ENCODE assay signal across 8 cellular contexts in the genomic region with DNA sequence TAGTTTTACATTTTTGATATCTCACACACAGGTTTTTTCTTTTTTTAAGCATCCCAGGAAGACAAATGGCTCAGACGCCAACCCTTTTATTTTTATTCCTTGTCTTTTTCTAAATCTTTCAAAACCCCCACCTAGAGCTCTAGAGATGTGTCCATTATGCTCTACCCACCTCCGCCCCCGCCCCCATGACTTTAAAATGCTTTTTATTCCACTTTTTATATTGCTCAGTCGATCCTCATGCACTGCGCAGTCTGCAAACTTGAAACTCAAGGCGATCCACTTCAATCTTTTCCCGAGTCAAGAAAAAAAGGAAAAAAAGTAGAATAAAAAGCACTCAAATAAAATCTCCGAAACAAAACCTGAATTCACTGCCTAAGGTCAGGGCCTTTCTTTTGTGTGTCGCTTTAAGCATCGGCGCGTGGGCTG. TPM values are rescaled to one million over a fixed set of nuclear protein-coding genes. Genes with fewer than 3 reads are reported as not detected.
A peak's percentile ranks its signal among the peaks of the same experiment; 100 is the strongest.
DNase-seq lines count a peak whose midpoint lies in the region; ATAC-seq and TF ChIP-seq lines count a peak whose summit lies in the region.

No MANE protein-coding gene starts in this region.

- H3K27me3 Mint-ChIP-seq in activated CD4-positive, alpha-beta T cell treated with anti-CD3 and anti-CD28 coated beads, Interleukin-2, amount 10 ng/mL, durations not matched to agents 7 days and 5 days: no peaks in the 10 kb centered on the region
- no peaks in the 10 kb centered on the region for H3K27me3 Mint-ChIP-seq in activated B cell treated with CpG ODN at 0.5 μM for 24 hours
- no peaks in the 10 kb centered on the region for H3K27me3 Mint-ChIP-seq in stimulated activated memory B cell treated with anti-CD40 and anti-IgM and Interleukin-4, amounts not matched to agents 10 μg/mL and 1 μg/mL and 100 μg/mL, for 72 hours

- H3K4me3 Mint-ChIP-seq in activated CD4-positive, alpha-beta T cell treated with anti-CD3 and anti-CD28 coated beads, Interleukin-2, amount 10 ng/mL, durations not matched to agents 7 days and 5 days: peak overlapping the region; percentile 88
- H3K4me3 Mint-ChIP-seq in activated B cell treated with CpG ODN at 0.5 μM for 24 hours: peak overlapping the region; percentile 95
- H3K4me3 Mint-ChIP-seq in stimulated activated memory B cell treated with anti-CD40 and anti-IgM and Interleukin-4, amounts not matched to agents 10 μg/mL and 1 μg/mL and 100 μg/mL, for 72 hours: peak overlapping the region; percentile 84

- POLR2A ChIA-PET in activated CD4-positive, alpha-beta T cell treated with anti-CD3 and anti-CD28 coated beads, Interleukin-2, amount 10 ng/mL, durations not matched to agents 7 days and 5 days (lab: Charles Lee): interaction anchor here (2.1 kb wide), 1 partner anchor 44 kb away, joined by 23 read pairs; a partner anchor contains a TSS
- POLR2A ChIA-PET in activated B cell treated with CpG ODN at 0.5 μM for 24 hours (lab: Charles Lee): interaction anchor here (0.8 to 7.6 kb wide), 8 partner anchors 12 to 410 kb away, joined by 3 to 159 read pairs (median 5); a partner anchor contains a TSS

- peaks cover 2% of the 10 kb centered on the region for H3K4me1 ChIP-seq in right cardiac atrium (ENCODE audit: control insufficient read depth, insufficient read depth, low read length)

- H3K4me1 Mint-ChIP-seq in activated CD4-positive, alpha-beta T cell treated with anti-CD3 and anti-CD28 coated beads, Interleukin-2, amount 10 ng/mL, durations not matched to agents 7 days and 5 days: peaks cover 38% of the 10 kb centered on the region
- H3K4me1 Mint-ChIP-seq in activated B cell treated with CpG ODN at 0.5 μM for 24 hours: peaks cover 65% of the 10 kb centered on the region
- H3K4me1 Mint-ChIP-seq in stimulated activated memory B cell treated with anti-CD40 and anti-IgM and Interleukin-4, amounts not matched to agents 10 μg/mL and 1 μg/mL and 100 μg/mL, for 72 hours: peaks cover 33% of the 10 kb centered on the region

- H3K4me3 ChIP-seq in right cardiac atrium (ENCODE audit: low read length): peak overlapping the region; percentile 76

- TF ChIP-seq CTCF in activated B cell treated with CpG ODN at 0.5 μM for 24 hours (IDR thresholded peaks at IDR 0.05): no peak

- H3K9me3 ChIP-seq in right cardiac atrium (ENCODE audit: control insufficient read depth, low read length): no peaks in the 10 kb centered on the region

- intact Hi-C loops in activated B cell treated with CpG ODN at 0.5 μM for 24 hours (cut with micrococcal nuclease): loop anchor here (1.0 to 5.0 kb wide), 4 partner anchors 45 to 410 kb away; a partner anchor contains a TSS
- intact Hi-C loops in right cardiac atrium (cut with DNase I): loop anchor here in 1 of 4 donors (10.0 kb wide), 1 partner anchor 50 kb away; no protein-coding TSS in a partner anchor

- under 1% methylated on average over 12 of the region's 12 CpGs for WGBS in right cardiac atrium

- no peaks in the 10 kb centered on the region for H3K9me3 Mint-ChIP-seq in activated CD4-positive, alpha-beta T cell treated with anti-CD3 and anti-CD28 coated beads, Interleukin-2, amount 10 ng/mL, durations not matched to agents 7 days and 5 days
- no peaks in the 10 kb centered on the region for H3K9me3 Mint-ChIP-seq in activated B cell treated with CpG ODN at 0.5 μM for 24 hours
- no peaks in the 10 kb centered on the region for H3K9me3 Mint-ChIP-seq in stimulated activated memory B cell treated with anti-CD40 and anti-IgM and Interleukin-4, amounts not matched to agents 10 μg/mL and 1 μg/mL and 100 μg/mL, for 72 hours

- CTCF ChIA-PET in activated CD4-positive, alpha-beta T cell treated with anti-CD3 and anti-CD28 coated beads, Interleukin-2, amount 10 ng/mL, durations not matched to agents 7 days and 5 days (lab: Charles Lee): interaction anchor here (0.7 to 1.2 kb wide), 12 partner anchors 9 to 1653 kb away, joined by 3 to 12 read pairs (median 3); a partner anchor contains a TSS
- CTCF ChIA-PET in activated B cell treated with CpG ODN at 0.5 μM for 24 hours (lab: Charles Lee): interaction anchor here (1.5 to 1.6 kb wide), 2 partner anchors 32 to 45 kb away, joined by 4 to 13 read pairs; a partner anchor contains a TSS

- H3K27ac Mint-ChIP-seq in activated CD4-positive, alpha-beta T cell treated with anti-CD3 and anti-CD28 coated beads, Interleukin-2, amount 10 ng/mL, durations not matched to agents 7 days and 5 days: peak overlapping the region; percentile 96
- H3K27ac Mint-ChIP-seq in activated B cell treated with CpG ODN at 0.5 μM for 24 hours: peak overlapping the region; percentile 97
- peak overlapping the region; percentile 93 for H3K27ac Mint-ChIP-seq in stimulated activated memory B cell treated with anti-CD40 and anti-IgM and Interleukin-4, amounts not matched to agents 10 μg/mL and 1 μg/mL and 100 μg/mL, for 72 hours

- peak overlapping the region; percentile 89 for H3K27ac ChIP-seq in right cardiac atrium (ENCODE audit: low read length)

- ATAC-seq in activated B cell treated with CpG ODN at 0.5 μM for 24 hours (ENCODE audit: low read depth): peak; percentile 5
- peak; percentile 0 to 2 for ATAC-seq in right cardiac atrium
- peak; percentile 0 for ATAC-seq in stimulated activated memory B cell treated with anti-CD40 and anti-IgM and Interleukin-4, amounts not matched to agents 10 μg/mL and 1 μg/mL and 100 μg/mL, for 72 hours
- ATAC-seq in GM19328 (IDR thresholded peaks at IDR 0.05; ENCODE audit: unreplicated experiment): no peak
- ATAC-seq in HG03439 (IDR thresholded peaks at IDR 0.05; ENCODE audit: unreplicated experiment): no peak

- DNase-seq in activated CD4-positive, alpha-beta T cell treated with anti-CD3 and anti-CD28 coated beads, Interleukin-2, amount 10 ng/mL, durations not matched to agents 7 days and 5 days: no peak
- DNase-seq in activated CD4-positive, alpha-beta T cell treated with anti-CD3 and anti-CD28 coated beads, Interleukin-2, amount 50 U/mL, for 48 hours: no peak
- DNase-seq in activated B cell treated with CpG ODN at 0.5 μM for 24 hours (no peak), right cardiac atrium (peak in 1 of 3 donors; percentile 54), UCSD-AML1 (lab: John Stamatoyannopoulos, UW; ENCODE audit: unreplicated experiment) (no peak)

- peaks cover 16% of the 10 kb centered on the region for H3K36me3 Mint-ChIP-seq in activated CD4-positive, alpha-beta T cell treated with anti-CD3 and anti-CD28 coated beads, Interleukin-2, amount 10 ng/mL, durations not matched to agents 7 days and 5 days (ENCODE audit: low read depth)
- peaks cover 29% of the 10 kb centered on the region for H3K36me3 Mint-ChIP-seq in activated B cell treated with CpG ODN at 0.5 μM for 24 hours (ENCODE audit: low read depth)
- no peaks in the 10 kb centered on the region for H3K36me3 Mint-ChIP-seq in stimulated activated memory B cell treated with anti-CD40 and anti-IgM and Interleukin-4, amounts not matched to agents 10 μg/mL and 1 μg/mL and 100 μg/mL, for 72 hours

- no peaks in the 10 kb centered on the region for H3K27me3 ChIP-seq in right cardiac atrium (ENCODE audit: control insufficient read depth, insufficient read depth)

RNA-seq across cellular contexts. Expression of a gene that starts 0.4 kb away (rescaled TPM):
- 10 to 100 TPM; 91.4 to 94.4 TPM for total RNA-seq in activated CD4-positive, alpha-beta T cell treated with anti-CD3 and anti-CD28 coated beads, Interleukin-2, amount 10 ng/mL, durations not matched to agents 7 days and 5 days
- 74.7 and 76.4 TPM in 2 replicates for total RNA-seq in activated B cell treated with CpG ODN at 0.5 μM for 24 hours
- 10 to 100 TPM; 60.5 to 90.4 (median 75.3) TPM for total RNA-seq in right cardiac atrium
- 68.2 TPM for polyA plus RNA-seq in right cardiac atrium

RNA-seq across cellular contexts. Expression of a gene that starts 44.6 kb away (rescaled TPM):
- total RNA-seq in activated CD4-positive, alpha-beta T cell treated with anti-CD3 and anti-CD28 coated beads, Interleukin-2, amount 10 ng/mL, durations not matched to agents 7 days and 5 days: 10 to 100 TPM; 69.4 to 77.8 TPM
- total RNA-seq in activated B cell treated with CpG ODN at 0.5 μM for 24 hours (2.8 and 3.3 TPM in 2 replicates), right cardiac atrium (1 to 10 TPM in 2 of 4 donors, under 1 TPM in 2; 0.39 to 1.5 (median 0.84) TPM)
- polyA plus RNA-seq in right cardiac atrium: 0.34 TPM

RNA-seq across cellular contexts. Expression of a gene that starts 45.2 kb away (rescaled TPM):
- total RNA-seq in activated CD4-positive, alpha-beta T cell treated with anti-CD3 and anti-CD28 coated beads, Interleukin-2, amount 10 ng/mL, durations not matched to agents 7 days and 5 days: 10 to 100 TPM; 29.9 to 33.1 TPM
- total RNA-seq in activated B cell treated with CpG ODN at 0.5 μM for 24 hours: 23.5 and 28.1 TPM in 2 replicates
- total RNA-seq in right cardiac atrium: 10 to 100 TPM; 12.9 to 17.3 (median 14.9) TPM
- 4.2 TPM for polyA plus RNA-seq in right cardiac atrium

Comparison
In these comparisons a context has a peak if more than half of its experiments do, and no peak if none do; other contexts are left out.
1. ATAC-seq: peak in activated B cell treated with CpG ODN at 0.5 μM for 24 hours (single experiment), right cardiac atrium (2 of 2) and stimulated activated memory B cell treated with anti-CD40 and anti-IgM and Interleukin-4, amounts not matched to agents 10 μg/mL and 1 μg/mL and 100 μg/mL, for 72 hours (single experiment); none in GM19328 (single experiment) and HG03439 (single experiment).
2. RNA of a gene that starts 44.6 kb away (total RNA-seq): 69.4 to 77.8 TPM in activated CD4-positive, alpha-beta T cell treated with anti-CD3 and anti-CD28 coated beads, Interleukin-2, amount 10 ng/mL, durations not matched to agents 7 days and 5 days; 2.8 to 3.3 TPM in activated B cell treated with CpG ODN at 0.5 μM for 24 hours and 0.39 to 1.5 TPM in right cardiac atrium; every median in the first group is over 10 times any median in the second.
3. Peak in every context shown above with its lines, with median percentiles within 50 percentile points of each other: H3K27ac Mint-ChIP-seq and H3K4me3 Mint-ChIP-seq.